1 cellular context compared by ENCODE assay signal in genomic region chr12:10673660-10674384, GRCh38.
TF ChIP-seq lines count a peak whose summit lies in the region.

Gene STYK1 (minus strand): TSS chr12:10674052. CDS start chr12:10634618, 39,434 bp downstream.

TF ChIP-seq in WTC11, 78 proteins besides CTCF, POLR2A, EP300 and RAD21 (continued from another document):
- TF ChIP-seq, protein P1, sequence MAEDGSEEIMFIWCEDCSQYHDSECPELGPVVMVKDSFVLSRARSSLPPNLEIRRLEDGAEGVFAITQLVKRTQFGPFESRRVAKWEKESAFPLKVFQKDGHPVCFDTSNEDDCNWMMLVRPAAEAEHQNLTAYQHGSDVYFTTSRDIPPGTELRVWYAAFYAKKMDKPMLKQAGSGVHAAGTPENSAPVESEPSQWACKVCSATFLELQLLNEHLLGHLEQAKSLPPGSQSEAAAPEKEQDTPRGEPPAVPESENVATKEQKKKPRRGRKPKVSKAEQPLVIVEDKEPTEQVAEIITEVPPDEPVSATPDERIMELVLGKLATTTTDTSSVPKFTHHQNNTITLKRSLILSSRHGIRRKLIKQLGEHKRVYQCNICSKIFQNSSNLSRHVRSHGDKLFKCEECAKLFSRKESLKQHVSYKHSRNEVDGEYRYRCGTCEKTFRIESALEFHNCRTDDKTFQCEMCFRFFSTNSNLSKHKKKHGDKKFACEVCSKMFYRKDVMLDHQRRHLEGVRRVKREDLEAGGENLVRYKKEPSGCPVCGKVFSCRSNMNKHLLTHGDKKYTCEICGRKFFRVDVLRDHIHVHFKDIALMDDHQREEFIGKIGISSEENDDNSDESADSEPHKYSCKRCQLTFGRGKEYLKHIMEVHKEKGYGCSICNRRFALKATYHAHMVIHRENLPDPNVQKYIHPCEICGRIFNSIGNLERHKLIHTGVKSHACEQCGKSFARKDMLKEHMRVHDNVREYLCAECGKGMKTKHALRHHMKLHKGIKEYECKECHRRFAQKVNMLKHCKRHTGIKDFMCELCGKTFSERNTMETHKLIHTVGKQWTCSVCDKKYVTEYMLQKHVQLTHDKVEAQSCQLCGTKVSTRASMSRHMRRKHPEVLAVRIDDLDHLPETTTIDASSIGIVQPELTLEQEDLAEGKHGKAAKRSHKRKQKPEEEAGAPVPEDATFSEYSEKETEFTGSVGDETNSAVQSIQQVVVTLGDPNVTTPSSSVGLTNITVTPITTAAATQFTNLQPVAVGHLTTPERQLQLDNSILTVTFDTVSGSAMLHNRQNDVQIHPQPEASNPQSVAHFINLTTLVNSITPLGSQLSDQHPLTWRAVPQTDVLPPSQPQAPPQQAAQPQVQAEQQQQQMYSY (CRISPR knock-in tag; IDR thresholded peaks at IDR 0.05): peak; percentile 74
- TF ChIP-seq GRHL2 (CRISPR knock-in tag; IDR thresholded peaks at IDR 0.05; ENCODE audit: insufficient replicate concordance, severe bottlenecking) (no peak), SOX15 (CRISPR knock-in tag; IDR thresholded peaks at IDR 0.05) (no peak)
